ENCODE assay signal across 1 cellular context in genomic region chr6:26026833-26027490, GRCh38.
A peak's percentile ranks its signal among the peaks of the same experiment; 100 is the strongest.
TF ChIP-seq lines count a peak whose summit lies in the region.

No MANE protein-coding gene starts in this region.

TF ChIP-seq in K562, 482 proteins besides CTCF, POLR2A, EP300 and RAD21 (continued from another document and continues in another):
- peak; percentile 31; the same call in 1 of the 2 replicates for TF ChIP-seq ILF3 (IDR thresholded peaks at IDR 0.05; ENCODE audit: borderline replicate concordance)
- TF ChIP-seq DDX20 (tag; IDR thresholded peaks at IDR 0.05; ENCODE audit: low read depth): no peak
- no peak for TF ChIP-seq MITF (IDR thresholded peaks at IDR 0.05)
- TF ChIP-seq MYNN (IDR thresholded peaks at IDR 0.05): peak; percentile 92
- no peak for TF ChIP-seq MYNN (CRISPR knock-in tag; IDR thresholded peaks at IDR 0.05)
- TF ChIP-seq KAT8 (IDR thresholded peaks at IDR 0.05; ENCODE audit: low read depth): no peak
- TF ChIP-seq, protein P1, sequence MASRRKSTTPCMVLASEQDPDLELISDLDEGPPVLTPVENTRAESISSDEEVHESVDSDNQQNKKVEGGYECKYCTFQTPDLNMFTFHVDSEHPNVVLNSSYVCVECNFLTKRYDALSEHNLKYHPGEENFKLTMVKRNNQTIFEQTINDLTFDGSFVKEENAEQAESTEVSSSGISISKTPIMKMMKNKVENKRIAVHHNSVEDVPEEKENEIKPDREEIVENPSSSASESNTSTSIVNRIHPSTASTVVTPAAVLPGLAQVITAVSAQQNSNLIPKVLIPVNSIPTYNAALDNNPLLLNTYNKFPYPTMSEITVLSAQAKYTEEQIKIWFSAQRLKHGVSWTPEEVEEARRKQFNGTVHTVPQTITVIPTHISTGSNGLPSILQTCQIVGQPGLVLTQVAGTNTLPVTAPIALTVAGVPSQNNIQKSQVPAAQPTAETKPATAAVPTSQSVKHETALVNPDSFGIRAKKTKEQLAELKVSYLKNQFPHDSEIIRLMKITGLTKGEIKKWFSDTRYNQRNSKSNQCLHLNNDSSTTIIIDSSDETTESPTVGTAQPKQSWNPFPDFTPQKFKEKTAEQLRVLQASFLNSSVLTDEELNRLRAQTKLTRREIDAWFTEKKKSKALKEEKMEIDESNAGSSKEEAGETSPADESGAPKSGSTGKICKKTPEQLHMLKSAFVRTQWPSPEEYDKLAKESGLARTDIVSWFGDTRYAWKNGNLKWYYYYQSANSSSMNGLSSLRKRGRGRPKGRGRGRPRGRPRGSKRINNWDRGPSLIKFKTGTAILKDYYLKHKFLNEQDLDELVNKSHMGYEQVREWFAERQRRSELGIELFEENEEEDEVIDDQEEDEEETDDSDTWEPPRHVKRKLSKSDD (conservative IDR thresholded peaks at IDR 0.05; ENCODE audit: low read length): peak; percentile 91
- TF ChIP-seq TRIM25 (IDR thresholded peaks at IDR 0.05; ENCODE audit: borderline replicate concordance): no peak
- TF ChIP-seq, protein P2, sequence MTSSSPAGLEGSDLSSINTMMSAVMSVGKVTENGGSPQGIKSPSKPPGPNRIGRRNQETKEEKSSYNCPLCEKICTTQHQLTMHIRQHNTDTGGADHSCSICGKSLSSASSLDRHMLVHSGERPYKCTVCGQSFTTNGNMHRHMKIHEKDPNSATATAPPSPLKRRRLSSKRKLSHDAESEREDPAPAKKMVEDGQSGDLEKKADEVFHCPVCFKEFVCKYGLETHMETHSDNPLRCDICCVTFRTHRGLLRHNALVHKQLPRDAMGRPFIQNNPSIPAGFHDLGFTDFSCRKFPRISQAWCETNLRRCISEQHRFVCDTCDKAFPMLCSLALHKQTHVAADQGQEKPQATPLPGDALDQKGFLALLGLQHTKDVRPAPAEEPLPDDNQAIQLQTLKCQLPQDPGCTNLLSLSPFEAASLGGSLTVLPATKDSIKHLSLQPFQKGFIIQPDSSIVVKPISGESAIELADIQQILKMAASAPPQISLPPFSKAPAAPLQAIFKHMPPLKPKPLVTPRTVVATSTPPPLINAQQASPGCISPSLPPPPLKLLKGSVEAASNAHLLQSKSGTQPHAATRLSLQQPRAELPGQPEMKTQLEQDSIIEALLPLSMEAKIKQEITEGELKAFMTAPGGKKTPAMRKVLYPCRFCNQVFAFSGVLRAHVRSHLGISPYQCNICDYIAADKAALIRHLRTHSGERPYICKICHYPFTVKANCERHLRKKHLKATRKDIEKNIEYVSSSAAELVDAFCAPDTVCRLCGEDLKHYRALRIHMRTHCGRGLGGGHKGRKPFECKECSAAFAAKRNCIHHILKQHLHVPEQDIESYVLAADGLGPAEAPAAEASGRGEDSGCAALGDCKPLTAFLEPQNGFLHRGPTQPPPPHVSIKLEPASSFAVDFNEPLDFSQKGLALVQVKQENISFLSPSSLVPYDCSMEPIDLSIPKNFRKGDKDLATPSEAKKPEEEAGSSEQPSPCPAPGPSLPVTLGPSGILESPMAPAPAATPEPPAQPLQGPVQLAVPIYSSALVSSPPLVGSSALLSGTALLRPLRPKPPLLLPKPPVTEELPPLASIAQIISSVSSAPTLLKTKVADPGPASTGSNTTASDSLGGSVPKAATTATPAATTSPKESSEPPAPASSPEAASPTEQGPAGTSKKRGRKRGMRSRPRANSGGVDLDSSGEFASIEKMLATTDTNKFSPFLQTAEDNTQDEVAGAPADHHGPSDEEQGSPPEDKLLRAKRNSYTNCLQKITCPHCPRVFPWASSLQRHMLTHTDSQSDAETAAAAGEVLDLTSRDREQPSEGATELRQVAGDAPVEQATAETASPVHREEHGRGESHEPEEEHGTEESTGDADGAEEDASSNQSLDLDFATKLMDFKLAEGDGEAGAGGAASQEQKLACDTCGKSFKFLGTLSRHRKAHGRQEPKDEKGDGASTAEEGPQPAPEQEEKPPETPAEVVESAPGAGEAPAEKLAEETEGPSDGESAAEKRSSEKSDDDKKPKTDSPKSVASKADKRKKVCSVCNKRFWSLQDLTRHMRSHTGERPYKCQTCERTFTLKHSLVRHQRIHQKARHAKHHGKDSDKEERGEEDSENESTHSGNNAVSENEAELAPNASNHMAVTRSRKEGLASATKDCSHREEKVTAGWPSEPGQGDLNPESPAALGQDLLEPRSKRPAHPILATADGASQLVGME (CRISPR knock-in tag; IDR thresholded peaks at IDR 0.05): 0 out of 2 replicates have a peak, but pooled peaks have one; percentile 62
- no peak; the same call in 1 of the 2 replicates for TF ChIP-seq KLF16 (IDR thresholded peaks at IDR 0.05)
- no peak for TF ChIP-seq SMAD2 (IDR thresholded peaks at IDR 0.05; ENCODE audit: low read depth, low read length)
- TF ChIP-seq NR2F6 (CRISPR knock-in tag; IDR thresholded peaks at IDR 0.05): peak; percentile 96
- peak; percentile 72; the same call in 1 of the 2 replicates for TF ChIP-seq ZNF431 (CRISPR knock-in tag; IDR thresholded peaks at IDR 0.05)
- TF ChIP-seq, protein P3, sequence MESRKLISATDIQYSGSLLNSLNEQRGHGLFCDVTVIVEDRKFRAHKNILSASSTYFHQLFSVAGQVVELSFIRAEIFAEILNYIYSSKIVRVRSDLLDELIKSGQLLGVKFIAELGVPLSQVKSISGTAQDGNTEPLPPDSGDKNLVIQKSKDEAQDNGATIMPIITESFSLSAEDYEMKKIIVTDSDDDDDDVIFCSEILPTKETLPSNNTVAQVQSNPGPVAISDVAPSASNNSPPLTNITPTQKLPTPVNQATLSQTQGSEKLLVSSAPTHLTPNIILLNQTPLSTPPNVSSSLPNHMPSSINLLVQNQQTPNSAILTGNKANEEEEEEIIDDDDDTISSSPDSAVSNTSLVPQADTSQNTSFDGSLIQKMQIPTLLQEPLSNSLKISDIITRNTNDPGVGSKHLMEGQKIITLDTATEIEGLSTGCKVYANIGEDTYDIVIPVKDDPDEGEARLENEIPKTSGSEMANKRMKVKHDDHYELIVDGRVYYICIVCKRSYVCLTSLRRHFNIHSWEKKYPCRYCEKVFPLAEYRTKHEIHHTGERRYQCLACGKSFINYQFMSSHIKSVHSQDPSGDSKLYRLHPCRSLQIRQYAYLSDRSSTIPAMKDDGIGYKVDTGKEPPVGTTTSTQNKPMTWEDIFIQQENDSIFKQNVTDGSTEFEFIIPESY (CRISPR knock-in tag; IDR thresholded peaks at IDR 0.05): peak; percentile 12
- no peak for TF ChIP-seq SNAPC5 (CRISPR knock-in tag; IDR thresholded peaks at IDR 0.05)
- TF ChIP-seq BRCA1 (IDR thresholded peaks at IDR 0.05): no peak
- TF ChIP-seq BRCA1 (CRISPR knock-in tag; IDR thresholded peaks at IDR 0.05): no peak
- no peak for TF ChIP-seq IRF2 (CRISPR knock-in tag; IDR thresholded peaks at IDR 0.05)
- TF ChIP-seq MGA (IDR thresholded peaks at IDR 0.05): peak; percentile 82
- TF ChIP-seq U2AF2 (optimal IDR thresholded peaks at IDR 0.05; ENCODE audit: low read depth, low read length): no peak
- peak; percentile 2 for TF ChIP-seq FOS (IDR thresholded peaks at IDR 0.05; ENCODE audit: extremely low read depth, insufficient read length)
- no peak for TF ChIP-seq NFXL1 (CRISPR knock-in tag; IDR thresholded peaks at IDR 0.05)
- TF ChIP-seq HNRNPUL1 (IDR thresholded peaks at IDR 0.05; ENCODE audit: low read length): peak; percentile 66; the same call in 1 of the 2 replicates
- TF ChIP-seq NBN (IDR thresholded peaks at IDR 0.05; ENCODE audit: low read depth): peak; percentile 93
- TF ChIP-seq BCL6 (CRISPR knock-in tag; IDR thresholded peaks at IDR 0.05): no peak
- no peak for TF ChIP-seq SAFB (IDR thresholded peaks at IDR 0.05; ENCODE audit: borderline replicate concordance, low read depth, low read length)
- no peak for TF ChIP-seq NR0B1 (IDR thresholded peaks at IDR 0.05; ENCODE audit: partially characterized antibody)
